Comparison of ENCODE assay signal across 8 cellular contexts in the genomic region with DNA sequence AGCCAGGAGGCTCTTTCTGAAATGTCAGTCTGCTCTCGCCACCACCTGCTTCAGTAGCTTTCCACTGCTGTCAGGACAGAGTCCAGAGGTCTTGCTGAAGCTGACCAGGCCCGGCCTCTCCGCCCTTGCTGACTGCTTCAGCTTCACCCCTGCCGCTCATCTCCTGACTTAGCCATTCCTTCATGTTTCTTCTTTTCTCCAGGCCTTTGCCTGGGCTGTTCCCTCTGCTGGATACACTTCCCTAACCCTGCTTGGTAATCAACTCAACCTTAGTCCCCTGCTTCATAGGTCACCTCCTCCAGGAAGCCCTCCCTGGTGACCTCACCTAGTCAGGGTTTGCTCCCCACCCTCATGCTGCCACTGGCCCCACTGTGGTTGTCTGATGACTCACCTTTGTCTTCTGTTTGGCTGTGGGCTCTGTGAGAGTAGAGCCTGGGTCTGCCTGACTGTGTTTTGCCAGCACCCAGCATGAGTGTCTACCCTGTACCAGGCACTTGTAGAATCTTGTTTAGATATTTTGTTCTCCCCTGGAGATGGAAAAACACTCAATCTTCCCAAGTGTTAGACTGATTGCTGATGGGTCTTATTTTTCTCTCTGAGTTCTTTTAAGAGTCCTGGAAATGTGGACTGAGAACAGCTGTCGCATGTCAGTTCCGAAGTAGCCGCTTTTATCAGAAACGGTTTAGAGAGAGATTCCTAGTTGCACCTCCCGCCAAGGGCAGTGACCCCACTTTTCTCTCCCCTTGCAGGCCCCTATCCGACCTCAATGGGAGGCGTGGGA.
DNase-seq lines count a peak whose midpoint lies in the region; ATAC-seq, FAIRE-seq and TF ChIP-seq lines count a peak whose summit lies in the region.

No MANE protein-coding gene starts in this region.

- 27 to 46% (median 39%) methylated on average over 11 of the region's 11 CpGs for WGBS in psoas muscle, 3 donors

- H3K9ac ChIP-seq in endothelial cell of umbilical vein (replicated peaks; ENCODE audit: extremely low read depth, insufficient read depth, low read length), result no peak overlapping the region

- no peak for TF ChIP-seq CTCF in endothelial cell of umbilical vein (IDR thresholded peaks at IDR 0.05; ENCODE audit: extremely low read depth in 1 of 2, insufficient read depth in 1 of 2, low read depth in 1 of 2, low read length in 2 of 2)
- TF ChIP-seq CTCF in psoas muscle (IDR thresholded peaks at IDR 0.05), result no peak
- TF ChIP-seq CTCF in GM13976 (IDR thresholded peaks at IDR 0.05; ENCODE audit: borderline replicate concordance, control extremely low read depth, extremely low read depth, insufficient read depth, missing control alignments), result no peak

- DNase-seq in GM19240 (ENCODE audit: insufficient read length, low spot score), result peak; percentile 35
- DNase-seq in activated CD4-positive, alpha-beta T cell treated with anti-CD3 and anti-CD28 coated beads, Interleukin-2, amount 50 U/mL, for 1 hour, result peak; percentile 18
- peak; percentile 44 for DNase-seq in endothelial cell of umbilical vein (ENCODE audit: low read depth, low spot score)
- peak in 1 of 2 donors; percentile 40 for DNase-seq in psoas muscle
- no peak for DNase-seq in midbrain (lab: John Stamatoyannopoulos, UW)
- DNase-seq in T1000 (lab: John Stamatoyannopoulos, UW), result no peak
- DNase-seq in DMS79 (lab: John Stamatoyannopoulos, UW), result no peak
- DNase-seq in GM13976 (ENCODE audit: low spot score), result no peak

- no peak overlapping the region for H2AFZ ChIP-seq in endothelial cell of umbilical vein (ENCODE audit: low read depth, low read length)

- peaks cover 24% of the 10 kb centered on the region for H3K4me1 ChIP-seq in endothelial cell of umbilical vein (ENCODE audit: control insufficient read depth, extremely low read depth, insufficient read depth, low read length)
- H3K4me1 ChIP-seq in psoas muscle, result peaks cover 7% of the 10 kb centered on the region

- BruUV-seq in endothelial cell of umbilical vein (replicated peaks; lab: Mats Ljungman, UMichigan), result no TSS peak

- H3K27me3 ChIP-seq in endothelial cell of umbilical vein (ENCODE audit: control insufficient read depth in 2 of 2, insufficient read depth in 2 of 2, low read length in 2 of 2), result no peaks in the 10 kb centered on the region
- H3K27me3 ChIP-seq in psoas muscle (ENCODE audit: insufficient read depth in 3 of 3, low read length in 2 of 3), result no peaks in the 10 kb centered on the region

- ATAC-seq in psoas muscle, result peak; percentile 43 to 60 (median 50)

- no peaks in the 10 kb centered on the region for H3K9me1 ChIP-seq in endothelial cell of umbilical vein (replicated peaks; ENCODE audit: control insufficient read depth, extremely low read depth, insufficient read depth, low read length)

- intact Hi-C loops in endothelial cell of umbilical vein (cut with micrococcal nuclease) (loop anchor here (2.0 kb wide), 1 partner anchor 69 kb away; no protein-coding TSS in a partner anchor), psoas muscle (cut with DNase I) (no loop called here)

- no peaks in the 10 kb centered on the region for H3K79me2 ChIP-seq in endothelial cell of umbilical vein (ENCODE audit: control insufficient read depth, insufficient read depth, low read length)

- POLR2A ChIA-PET in endothelial cell of umbilical vein (lab: Charles Lee), result no interaction called here

- in situ Hi-C loops in GM13976 (cut with MboI; ENCODE audit: low sequenced_read_pairs, unreplicated experiment), result no loop called here

- CTCF ChIA-PET in endothelial cell of umbilical vein (lab: Charles Lee), result interaction anchor here (1.9 kb wide), 1 partner anchor 138 kb away, joined by 4 read pairs; no protein-coding TSS in a partner anchor

- no peaks in the 10 kb centered on the region for H4K20me1 ChIP-seq in endothelial cell of umbilical vein (replicated peaks; ENCODE audit: control insufficient read depth, extremely low read depth, insufficient read depth, low read length)

- H3K27ac ChIP-seq in endothelial cell of umbilical vein (ENCODE audit: insufficient read depth, low read depth, low read length), result no peak overlapping the region
- peak overlapping the region; percentile 41 for H3K27ac ChIP-seq in psoas muscle

- no peak overlapping the region for H3K4me2 ChIP-seq in endothelial cell of umbilical vein (ENCODE audit: insufficient read depth, low read length)

- TF ChIP-seq POLR2A in endothelial cell of umbilical vein (IDR thresholded peaks at IDR 0.05; ENCODE audit: low read depth, low read length), result no peak

- H3K36me3 ChIP-seq in endothelial cell of umbilical vein (ENCODE audit: control insufficient read depth in 2 of 2, extremely low read depth in 1 of 2, insufficient read depth in 2 of 2, low read length in 2 of 2) (no peaks in the 10 kb centered on the region), psoas muscle (ENCODE audit: insufficient read depth in 1 of 2, low read depth in 1 of 2) (no peaks in the 10 kb centered on the region)

- dilution Hi-C loops in endothelial cell of umbilical vein (cut with MboI; ENCODE audit: extremely low pct_ligation_motif_present, low sequenced_read_pairs), result no loop called here

- peak; percentile 81 for FAIRE-seq in endothelial cell of umbilical vein (lab: Jason Lieb, UNC)

- H3K9me3 ChIP-seq in endothelial cell of umbilical vein (replicated peaks; ENCODE audit: control insufficient read depth, insufficient read depth, low read length) (no peaks in the 10 kb centered on the region), psoas muscle (no peaks in the 10 kb centered on the region)

- H3K4me3 ChIP-seq in endothelial cell of umbilical vein (replicated peaks in 1 of 3; ENCODE audit: insufficient read depth in 1 of 3, low read depth in 1 of 3, low read length in 3 of 3), result no peak overlapping the region
- H3K4me3 ChIP-seq in psoas muscle, result no peak overlapping the region

TF ChIP-seq in endothelial cell of umbilical vein, 7 proteins besides CTCF, POLR2A, EP300 and RAD21:
- TF ChIP-seq MYC (IDR thresholded peaks at IDR 0.05; ENCODE audit: low read depth, low read length), result no peak
- peak; percentile 47 for TF ChIP-seq JUN (IDR thresholded peaks at IDR 0.05; ENCODE audit: borderline replicate concordance, insufficient read depth, insufficient read length, low read depth)
- peak; percentile 76 for TF ChIP-seq FOS (IDR thresholded peaks at IDR 0.05; ENCODE audit: borderline replicate concordance, insufficient read depth, low read length)

Comparison
In these comparisons a context has a peak if more than half of its experiments do, and no peak if none do; other contexts are left out.
1. DNase-seq: peak in GM19240 (single experiment), activated CD4-positive, alpha-beta T cell treated with anti-CD3 and anti-CD28 coated beads, Interleukin-2, amount 50 U/mL, for 1 hour (single experiment) and endothelial cell of umbilical vein (single experiment); none in midbrain (single experiment), T1000 (single experiment), DMS79 (single experiment) and GM13976 (single experiment).